ENCODE assay signal across 29 cellular contexts in genomic region chr12:117272690-117273089, GRCh38.
"Had no signal": no experiment of that assay in that cellular context is flagged by ENCODE, and none has a peak within 500 bp of the region (broad histone marks: within the 10 kb centered on the region; RNA-seq: fewer than 3 reads in every experiment).

No MANE protein-coding gene starts in this region.

- H3K9me3 Mint-ChIP-seq: nephron progenitor cell; stimulated activated effector memory CD8-positive, alpha-beta T cell treated with anti-CD3 and anti-CD28 coated beads, Interleukin-12 subunit alpha, Interleukin-12 subunit beta, amount 100 ng/mL, for 72 hours; type B pancreatic cell had no signal

- ATAC-seq: naive thymus-derived CD8-positive, alpha-beta T cell; natural killer cell treated with Interleukin-12 subunit alpha and Interleukin-12 subunit beta and Interleukin-15 and Interleukin-18, amount 100 ng/mL, for 72 hours; right cardiac atrium; sciatic nerve; stimulated activated effector memory CD8-positive, alpha-beta T cell treated with anti-CD3 and anti-CD28 coated beads, Interleukin-12 subunit alpha, Interleukin-12 subunit beta, amount 100 ng/mL, for 72 hours; stimulated activated naive B cell treated with anti-CD40 and anti-IgM and Interleukin-4, amounts not matched to agents 10 μg/mL and 1 μg/mL and 100 μg/mL, for 72 hours; upper lobe of right lung had no signal

- H3K36me3 ChIP-seq: ovary, stomach, tibial artery, transverse colon, upper lobe of right lung, uterus had no signal

- DNase-seq: naive B cell; naive thymus-derived CD8-positive, alpha-beta T cell; nephron progenitor cell; occipital lobe; ovary; posterior cingulate gyrus; right cardiac atrium; small intestine; stimulated activated CD4-positive, alpha-beta T cell treated with anti-CD3 and anti-CD28 coated beads, Interleukin-15, amount 100 ng/mL, for 24 hours; stimulated activated CD4-positive, alpha-beta T cell treated with anti-CD3 and anti-CD28 coated beads, Interleukin-2, amount 100 ng/mL, for 24 hours; stimulated activated CD4-positive, alpha-beta T cell treated with anti-CD3 and anti-CD28 coated beads, Interleukin-2, amount 100 ng/mL, for 48 hours; stimulated activated CD4-positive, alpha-beta T cell treated with anti-CD3 and anti-CD28 coated beads, Interleukin-4, amount 100 ng/mL, for 24 hours; stimulated activated naive B cell treated with anti-CD40 and anti-IgM and Interleukin-4, amounts not matched to agents 10 μg/mL and 1 μg/mL and 100 μg/mL, for 72 hours; stimulated activated naive CD4-positive, alpha-beta T cell treated with Interleukin-2 at 50 U/mL for 16 hours; stomach; testis; tibial artery; transverse colon; upper lobe of right lung; uterus had no signal

- FAIRE-seq: small intestine had no signal

- H3K4me1 Mint-ChIP-seq: naive B cell; naive thymus-derived CD8-positive, alpha-beta T cell; nephron progenitor cell; neural crest cell; stimulated activated effector memory CD8-positive, alpha-beta T cell treated with anti-CD3 and anti-CD28 coated beads, Interleukin-12 subunit alpha, Interleukin-12 subunit beta, amount 100 ng/mL, for 72 hours; stimulated activated naive B cell treated with anti-CD40 and anti-IgM and Interleukin-4, amounts not matched to agents 10 μg/mL and 1 μg/mL and 100 μg/mL, for 72 hours had no signal

- H3K9me3 ChIP-seq: ovary, psoas muscle, stomach, testis, tibial artery, transverse colon, upper lobe of right lung, uterus had no signal

- H3K27ac Mint-ChIP-seq: naive thymus-derived CD8-positive, alpha-beta T cell; natural killer cell treated with Interleukin-12 subunit alpha and Interleukin-12 subunit beta and Interleukin-15 and Interleukin-18, amount 100 ng/mL, for 72 hours; nephron progenitor cell; progenitor cell of endocrine pancreas; stimulated activated effector memory CD8-positive, alpha-beta T cell treated with anti-CD3 and anti-CD28 coated beads, Interleukin-12 subunit alpha, Interleukin-12 subunit beta, amount 100 ng/mL, for 72 hours; stimulated activated naive B cell treated with anti-CD40 and anti-IgM and Interleukin-4, amounts not matched to agents 10 μg/mL and 1 μg/mL and 100 μg/mL, for 72 hours; stimulated activated naive CD8-positive, alpha-beta T cell treated with anti-CD3 and anti-CD28 coated beads, Interleukin-15, Interleukin-2, amounts not matched to agents 100 ng/mL and 50 ng/mL, for 24 hours; type B pancreatic cell had no signal

- H3K27ac ChIP-seq: ovary, parathyroid adenoma, psoas muscle, stomach, testis, tibial artery, transverse colon, upper lobe of right lung, uterus had no signal

- H3K4me3 Mint-ChIP-seq: naive B cell; naive thymus-derived CD8-positive, alpha-beta T cell; natural killer cell treated with Interleukin-12 subunit alpha and Interleukin-12 subunit beta and Interleukin-15 and Interleukin-18, amount 100 ng/mL, for 72 hours; nephron progenitor cell; neural crest cell; stimulated activated effector memory CD8-positive, alpha-beta T cell treated with anti-CD3 and anti-CD28 coated beads, Interleukin-12 subunit alpha, Interleukin-12 subunit beta, amount 100 ng/mL, for 72 hours; stimulated activated naive B cell treated with anti-CD40 and anti-IgM and Interleukin-4, amounts not matched to agents 10 μg/mL and 1 μg/mL and 100 μg/mL, for 72 hours; stimulated activated naive CD8-positive, alpha-beta T cell treated with anti-CD3 and anti-CD28 coated beads, Interleukin-15, Interleukin-2, amounts not matched to agents 100 ng/mL and 50 ng/mL, for 24 hours; type B pancreatic cell had no signal

- H3K4me3 ChIP-seq: ovary, psoas muscle, stomach, testis, tibial artery, transverse colon, upper lobe of right lung, uterus had no signal

- H3K36me3 Mint-ChIP-seq: naive B cell; naive thymus-derived CD8-positive, alpha-beta T cell; natural killer cell treated with Interleukin-12 subunit alpha and Interleukin-12 subunit beta and Interleukin-15 and Interleukin-18, amount 100 ng/mL, for 72 hours; stimulated activated effector memory CD8-positive, alpha-beta T cell treated with anti-CD3 and anti-CD28 coated beads, Interleukin-12 subunit alpha, Interleukin-12 subunit beta, amount 100 ng/mL, for 72 hours; stimulated activated naive B cell treated with anti-CD40 and anti-IgM and Interleukin-4, amounts not matched to agents 10 μg/mL and 1 μg/mL and 100 μg/mL, for 72 hours; type B pancreatic cell had no signal

- H3K4me1 ChIP-seq: parathyroid adenoma, stomach, testis, tibial artery, transverse colon, upper lobe of right lung, uterus had no signal

- H3K27me3 ChIP-seq: ovary, testis, transverse colon, upper lobe of right lung, uterus had no signal
